30 cellular contexts compared by ENCODE assay signal in genomic region chr5:35488055-35488454, GRCh38.
DNase-seq lines count a peak whose midpoint lies in the region; ATAC-seq and TF ChIP-seq lines count a peak whose summit lies in the region.
"Had no signal": no experiment of that assay in that cellular context is flagged by ENCODE, and none has a peak within 500 bp of the region (broad histone marks: within the 10 kb centered on the region; RNA-seq: fewer than 3 reads in every experiment).

No MANE protein-coding gene starts in this region.

- H3K9ac ChIP-seq in endodermal cell (ENCODE audit: extremely low read depth, low read length, poor library complexity, severe bottlenecking), result no peak overlapping the region
- H3K9ac ChIP-seq: GM23248, KMS-11 had no signal

- no peaks in the 10 kb centered on the region for H3K9me3 ChIP-seq in endodermal cell (ENCODE audit: control insufficient read depth, low read length)
- no peaks in the 10 kb centered on the region for H3K9me3 ChIP-seq in vagina
- H3K9me3 ChIP-seq in mucosa of descending colon, result no peaks in the 10 kb centered on the region
- H3K9me3 ChIP-seq: HAP-1 had no signal

- no peaks in the 10 kb centered on the region for H3K27me3 Mint-ChIP-seq in endodermal cell (ENCODE audit: insufficient read depth)
- H3K27me3 Mint-ChIP-seq in mesothelial cell of epicardium (ENCODE audit: low read depth), result peaks cover 2% of the 10 kb centered on the region
- H3K27me3 Mint-ChIP-seq: B cell, IgD-negative memory B cell had no signal

- H3K4me3 ChIP-seq in endodermal cell (ENCODE audit: low read length) (peak overlapping the region; percentile 6), vagina (no peak overlapping the region), mucosa of descending colon (no peak overlapping the region)
- H3K4me3 ChIP-seq: GM23248, HAP-1 had no signal

- H3K36me3 ChIP-seq in endodermal cell (ENCODE audit: control insufficient read depth, insufficient read depth, low read length) (no peaks in the 10 kb centered on the region), vagina (no peaks in the 10 kb centered on the region), mucosa of descending colon (ENCODE audit: low read depth) (no peaks in the 10 kb centered on the region)
- H3K36me3 ChIP-seq: HAP-1 had no signal

- H3K4me1 ChIP-seq in endodermal cell (ENCODE audit: control insufficient read depth, insufficient read depth, low read length) (peaks cover 9% of the 10 kb centered on the region), vagina (peaks cover 35% of the 10 kb centered on the region), mucosa of descending colon (ENCODE audit: low read depth) (no peaks in the 10 kb centered on the region)

- TF ChIP-seq CTCF in endodermal cell (conservative IDR thresholded peaks at IDR 0.05), result no peak
- no peak for TF ChIP-seq CTCF in mesothelial cell of epicardium (IDR thresholded peaks at IDR 0.05; ENCODE audit: unreplicated experiment)
- TF ChIP-seq CTCF in vagina (IDR thresholded peaks at IDR 0.05), result no peak
- TF ChIP-seq CTCF in mucosa of descending colon (IDR thresholded peaks at IDR 0.05), result no peak

- peaks cover 19% of the 10 kb centered on the region for H3K4me1 Mint-ChIP-seq in endodermal cell
- H3K4me1 Mint-ChIP-seq in mesothelial cell of epicardium, result peaks cover 10% of the 10 kb centered on the region
- H3K4me1 Mint-ChIP-seq: B cell, IgD-negative memory B cell had no signal

- TF ChIP-seq POLR2A in vagina (IDR thresholded peaks at IDR 0.05), result no peak

- intact Hi-C loops in vagina (cut with DNase I) (no loop called here), mucosa of descending colon (cut with DNase I, micrococcal nuclease) (no loop called here)

- no peaks in the 10 kb centered on the region for H3K9me3 Mint-ChIP-seq in endodermal cell
- H3K9me3 Mint-ChIP-seq in mesothelial cell of epicardium, result no peaks in the 10 kb centered on the region
- H3K9me3 Mint-ChIP-seq: CD8-positive, alpha-beta memory T cell; IgD-negative memory B cell had no signal

- WGBS in endodermal cell (ENCODE audit: insufficient coverage in 1 of 2, insufficient read length in 1 of 2), 2 experiments, result 67 to 71% methylated on average over 1 of the region's 1 CpG

- H3K27ac Mint-ChIP-seq in endodermal cell, result peak overlapping the region; percentile 27
- H3K27ac Mint-ChIP-seq in mesothelial cell of epicardium, result peak overlapping the region; percentile 10
- H3K27ac Mint-ChIP-seq: B cell; CD8-positive, alpha-beta memory T cell; IgD-negative memory B cell had no signal

- H3K36me3 Mint-ChIP-seq in endodermal cell (ENCODE audit: low read depth), result no peaks in the 10 kb centered on the region
- no peaks in the 10 kb centered on the region for H3K36me3 Mint-ChIP-seq in mesothelial cell of epicardium
- H3K36me3 Mint-ChIP-seq: IgD-negative memory B cell had no signal

- ATAC-seq in mucosa of descending colon (no peak), GM18868 (IDR thresholded peaks at IDR 0.05; ENCODE audit: unreplicated experiment) (no peak)
- ATAC-seq: Panc1, SK-N-SH treated with all-trans-retinoic acid at 6 μM for 48 hours had no signal

- H3K27ac ChIP-seq in endodermal cell (ENCODE audit: low read depth, low read length) (no peak overlapping the region), vagina (peak overlapping the region; percentile 2)
- H3K27ac ChIP-seq: 22Rv1, C4-2B, GM23248, KMS-11 had no signal

- DNase-seq in SIG-M5 treated with dmso at 0.1 percent for 504 hours (lab: John Stamatoyannopoulos, UW; ENCODE audit: unreplicated experiment), result peak; percentile 18
- no peak for DNase-seq in SIG-M5 (lab: John Stamatoyannopoulos, UW)
- no peak for DNase-seq in endodermal cell
- DNase-seq in mesothelial cell of epicardium (ENCODE audit: low spot score in 2 of 2, unreplicated experiment in 2 of 2), result no peak
- DNase-seq in vagina (ENCODE audit: extremely low spot score in 2 of 2), result no peak
- DNase-seq in mucosa of descending colon, result no peak
- no peak for DNase-seq in SW 1271 (lab: John Stamatoyannopoulos, UW)
- DNase-seq: Calu3; CD8-positive, alpha-beta memory T cell; DMS79 treated with DMSO at 0.1 percent for 48 hours; GF-D8; GM23248; NCI-H1092; NCI-H1417 treated with DMSO at 0.1 percent for 48 hours; NCI-H187; NCI-H2081 treated with DMSO at 0.1 percent for 48 hours; NCI-H2171; NCI-H226; NCI-H510A; NCI-H69; SHP77 treated with DMSO at 0.1 percent for 48 hours had no signal

- H3K4me3 Mint-ChIP-seq in endodermal cell (no peak overlapping the region), mesothelial cell of epicardium (no peak overlapping the region)
- H3K4me3 Mint-ChIP-seq: B cell; CD8-positive, alpha-beta memory T cell; IgD-negative memory B cell had no signal

- no peaks in the 10 kb centered on the region for H3K27me3 ChIP-seq in endodermal cell (ENCODE audit: control insufficient read depth, insufficient read depth, low read length, poor library complexity, severe bottlenecking)
- no peaks in the 10 kb centered on the region for H3K27me3 ChIP-seq in vagina
